ENCODE assay signal across 1 cellular context in genomic region chr6:127154509-127154908, GRCh38.
A peak's percentile ranks its signal among the peaks of the same experiment; 100 is the strongest.
TF ChIP-seq lines count a peak whose summit lies in the region.

No MANE protein-coding gene starts in this region.

TF ChIP-seq in H1, 55 proteins besides CTCF, POLR2A, EP300 and RAD21:
- TF ChIP-seq SIX5 (IDR thresholded peaks at IDR 0.05; ENCODE audit: low read depth, low read length) (no peak), POU5F1 (IDR thresholded peaks at IDR 0.05; ENCODE audit: low read depth, low read length) (0 out of 2 replicates have a peak, but pooled peaks have one; percentile 13), BCL11A (IDR thresholded peaks at IDR 0.05; ENCODE audit: low read depth in 2 of 2, low read length in 2 of 2) (no peak)
